Comparison of ENCODE assay signal across 1 cellular context in the genomic region with DNA sequence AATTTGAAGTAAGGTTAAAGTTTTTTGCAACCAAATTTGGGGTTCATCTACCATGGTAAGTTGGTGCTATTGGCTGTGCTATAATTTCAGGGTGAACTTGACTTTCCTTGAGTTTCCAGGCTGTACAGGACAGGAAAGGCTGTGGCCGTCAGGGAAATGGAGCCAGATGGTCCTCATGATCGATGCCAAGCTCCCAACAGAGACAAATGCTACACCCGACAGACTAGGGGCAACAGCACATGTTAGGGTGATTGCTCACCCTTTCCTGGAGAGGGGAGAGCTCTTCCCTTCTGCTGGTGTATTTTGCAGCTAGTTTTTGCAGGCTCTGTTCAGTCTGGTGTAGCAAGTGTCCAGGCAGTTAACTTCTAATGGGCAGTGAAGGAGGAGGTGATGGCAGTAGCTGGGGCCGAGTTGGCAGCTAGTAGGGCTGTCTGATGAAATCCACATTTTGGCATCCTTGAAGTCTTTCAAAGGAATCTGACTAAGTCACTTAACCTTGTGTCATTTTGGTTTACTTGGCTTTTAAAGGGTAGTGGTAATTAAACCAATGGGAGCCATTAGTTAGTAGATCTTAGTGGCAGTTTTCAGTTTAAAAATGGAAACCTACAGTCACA.
TF ChIP-seq lines count a peak whose summit lies in the region.

No MANE protein-coding gene starts in this region.

TF ChIP-seq in IMR-90, 13 proteins besides CTCF, POLR2A, EP300 and RAD21 (continued from another document):
- TF ChIP-seq MAFK (IDR thresholded peaks at IDR 0.05; ENCODE audit: low read depth, low read length): no peak
- TF ChIP-seq RFX5 (IDR thresholded peaks at IDR 0.05; ENCODE audit: low read depth, low read length): no peak
- TF ChIP-seq, protein P1, sequence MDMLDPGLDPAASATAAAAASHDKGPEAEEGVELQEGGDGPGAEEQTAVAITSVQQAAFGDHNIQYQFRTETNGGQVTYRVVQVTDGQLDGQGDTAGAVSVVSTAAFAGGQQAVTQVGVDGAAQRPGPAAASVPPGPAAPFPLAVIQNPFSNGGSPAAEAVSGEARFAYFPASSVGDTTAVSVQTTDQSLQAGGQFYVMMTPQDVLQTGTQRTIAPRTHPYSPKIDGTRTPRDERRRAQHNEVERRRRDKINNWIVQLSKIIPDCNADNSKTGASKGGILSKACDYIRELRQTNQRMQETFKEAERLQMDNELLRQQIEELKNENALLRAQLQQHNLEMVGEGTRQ (IDR thresholded peaks at IDR 0.05; ENCODE audit: low read depth, low read length): no peak
TF ChIP-seq in IMR-90: peak in this region for 1.
